Comparison of ENCODE assay signal across 8 cellular contexts in genomic region chr16:30122621-30123160, GRCh38. TPM values are rescaled to one million over a fixed set of nuclear protein-coding genes. Genes with fewer than 3 reads are reported as not detected.
DNase-seq lines count a peak whose midpoint lies in the region; ATAC-seq, FAIRE-seq and TF ChIP-seq lines count a peak whose summit lies in the region.

No MANE protein-coding gene starts in this region.

- DNase-seq in COR-L47 (lab: John Stamatoyannopoulos, UW), result peak; percentile 50
- DNase-seq in activated naive CD8-positive, alpha-beta T cell treated with anti-CD3 and anti-CD28 coated beads, Interleukin-2, amount 50 U/mL, for 24 hours, result peak; percentile 18
- peak; percentile 23 for DNase-seq in small intestine
- no peak for DNase-seq in NK-92 (lab: John Stamatoyannopoulos, UW; ENCODE audit: unreplicated experiment)

- H3K27me3 Mint-ChIP-seq in activated naive CD8-positive, alpha-beta T cell treated with anti-CD3 and anti-CD28 coated beads, Interleukin-2, amount 50 U/mL, for 24 hours, result no peaks in the 10 kb centered on the region

- WGBS in small intestine, 3 donors, result 1% methylated on average over 25 to 41 of the region's 41 CpGs

- H3K36me3 ChIP-seq in small intestine (ENCODE audit: control insufficient read depth in 2 of 2, insufficient read depth in 2 of 2, low read length in 2 of 2), result peaks cover 0 to 4% of the 10 kb centered on the region in 2 donors

- H3K4me3 Mint-ChIP-seq in activated naive CD8-positive, alpha-beta T cell treated with anti-CD3 and anti-CD28 coated beads, Interleukin-2, amount 50 U/mL, for 24 hours, result peak overlapping the region; percentile 82

- ATAC-seq in activated naive CD8-positive, alpha-beta T cell treated with anti-CD3 and anti-CD28 coated beads, Interleukin-2, amount 50 U/mL, for 24 hours, result peak; percentile 34
- ATAC-seq in HG03342 (IDR thresholded peaks at IDR 0.05; ENCODE audit: unreplicated experiment), result no peak
- no peak for ATAC-seq in GM21390 (IDR thresholded peaks at IDR 0.05; ENCODE audit: unreplicated experiment)

- H3K9me3 ChIP-seq in small intestine (ENCODE audit: control insufficient read depth, low read depth), result no peaks in the 10 kb centered on the region

- peaks cover 28% of the 10 kb centered on the region for H3K4me1 Mint-ChIP-seq in activated naive CD8-positive, alpha-beta T cell treated with anti-CD3 and anti-CD28 coated beads, Interleukin-2, amount 50 U/mL, for 24 hours

- no peak for TF ChIP-seq RAD21 in Ishikawa (IDR thresholded peaks at IDR 0.05; ENCODE audit: low read depth)

- H3K4me1 ChIP-seq in small intestine (ENCODE audit: control insufficient read depth in 2 of 2, insufficient read depth in 1 of 2, low read depth in 1 of 2, low read length in 1 of 2), result peaks cover 0 to 5% of the 10 kb centered on the region in 2 donors

- peaks cover 3% of the 10 kb centered on the region for H3K36me3 Mint-ChIP-seq in activated naive CD8-positive, alpha-beta T cell treated with anti-CD3 and anti-CD28 coated beads, Interleukin-2, amount 50 U/mL, for 24 hours (ENCODE audit: low read depth)

- H3K9me3 Mint-ChIP-seq in activated naive CD8-positive, alpha-beta T cell treated with anti-CD3 and anti-CD28 coated beads, Interleukin-2, amount 50 U/mL, for 24 hours, result no peaks in the 10 kb centered on the region

- H3K4me3 ChIP-seq in iPS-11a (ENCODE audit: low read depth, low read length), result peak overlapping the region; percentile 56
- H3K4me3 ChIP-seq in small intestine (ENCODE audit: low read depth in 1 of 2, low read length in 2 of 2), result peak overlapping the region; percentile 90 to 97

- H3K27me3 ChIP-seq in small intestine (ENCODE audit: control insufficient read depth in 2 of 2, insufficient read depth in 2 of 2, low read length in 2 of 2), result no peaks in the 10 kb centered on the region

- H3K27ac Mint-ChIP-seq in activated naive CD8-positive, alpha-beta T cell treated with anti-CD3 and anti-CD28 coated beads, Interleukin-2, amount 50 U/mL, for 24 hours, result peak overlapping the region; percentile 76

- H3K27ac ChIP-seq in small intestine (ENCODE audit: low read depth in 1 of 2, low read length in 1 of 2), result peak overlapping the region; percentile 93 to 96

- TF ChIP-seq EP300 in Ishikawa (IDR thresholded peaks at IDR 0.05; ENCODE audit: borderline replicate concordance), result no peak

- FAIRE-seq in small intestine (lab: Jason Lieb, UNC), result no peak

TF ChIP-seq in Ishikawa, 13 proteins besides CTCF, POLR2A, EP300 and RAD21:
- TF ChIP-seq MAX (IDR thresholded peaks at IDR 0.05) (no peak), USF1 (IDR thresholded peaks at IDR 0.05) (no peak), CREB1 (IDR thresholded peaks at IDR 0.05; ENCODE audit: low read depth) (no peak), FOXM1 (IDR thresholded peaks at IDR 0.05; ENCODE audit: borderline replicate concordance, low read depth) (no peak), TEAD4 (IDR thresholded peaks at IDR 0.05) (no peak), ZBTB7A (IDR thresholded peaks at IDR 0.05; ENCODE audit: low read depth) (peak; percentile 99), TAF1 (IDR thresholded peaks at IDR 0.05; ENCODE audit: low read depth) (no peak; the same call in 1 of the 2 replicates), YY1 (IDR thresholded peaks at IDR 0.05; ENCODE audit: low read depth) (no peak), TCF12 (IDR thresholded peaks at IDR 0.05; ENCODE audit: low read depth) (no peak; the same call in 1 of the 2 replicates), NFIC (IDR thresholded peaks at IDR 0.05) (no peak), REST (IDR thresholded peaks at IDR 0.05; ENCODE audit: low read depth) (no peak), EGR1 (IDR thresholded peaks at IDR 0.05) (peak; percentile 28; the same call in 1 of the 2 replicates), CEBPB (IDR thresholded peaks at IDR 0.05) (no peak)

RNA-seq across cellular contexts. Expression of gene MAPK3, which starts 0.3 kb away (rescaled TPM):
- 100 to 1,000 TPM; 174 to 241 (median 194) TPM for polyA plus RNA-seq in small intestine

RNA-seq across cellular contexts. Expression of gene GDPD3, which starts 9.4 kb away (rescaled TPM):
- 10 to 100 TPM; 13.2 to 23.9 (median 23.5) TPM for polyA plus RNA-seq in small intestine

RNA-seq across cellular contexts. Expression of gene YPEL3, which starts 26.7 kb away (rescaled TPM):
- 100 to 1,000 TPM in 2 of 3 donors, 10 to 100 TPM in 1; 39.6 to 154 (median 132) TPM for polyA plus RNA-seq in small intestine

RNA-seq across cellular contexts. Expression of gene TBX6, which starts 31.0 kb away (rescaled TPM):
- polyA plus RNA-seq in small intestine, result 1 to 10 TPM in 1 of 3 donors, under 1 TPM in 2; 0.54 to 1.6 (median 0.87) TPM

RNA-seq across cellular contexts. Expression of gene PPP4C, which starts 46.9 kb away (rescaled TPM):
- 100 to 1,000 TPM; 121 to 145 (median 124) TPM for polyA plus RNA-seq in small intestine
